In genomic region chr12:75185881-75186280, GRCh38 we compare ENCODE assay signal across 7 cellular contexts. TPM values are rescaled to one million over a fixed set of nuclear protein-coding genes. Genes with fewer than 3 reads are reported as not detected.
"Had no signal": no experiment of that assay in that cellular context is flagged by ENCODE, and none has a peak within 500 bp of the region (broad histone marks: within the 10 kb centered on the region; RNA-seq: fewer than 3 reads in every experiment).

No MANE protein-coding gene starts in this region.

RNA-seq across cellular contexts. Expression of gene KCNC2, which starts 23.8 kb away (rescaled TPM):
- total RNA-seq: GM23248, H1, H4, H7, H9, HFFc6 had no signal
- polyA plus RNA-seq: GM23248, GM23338 had no signal
